In genomic region chr15:67075555-67076135, GRCh38 we compare ENCODE assay signal across 8 cellular contexts. TPM values are rescaled to one million over a fixed set of nuclear protein-coding genes. Genes with fewer than 3 reads are reported as not detected.
DNase-seq lines count a peak whose midpoint lies in the region; TF ChIP-seq lines count a peak whose summit lies in the region.
"Not testable (repeated sequence)": the region's sequence is repeated elsewhere in the genome, so short reads cannot be mapped to it uniquely, and the experiment has no call there.

No MANE protein-coding gene starts in this region.

- H3K27me3 ChIP-seq in BLaER1 treated with 17β-estradiol and CSF1 and Interleukin-3, amounts not matched to agents 10 nM and 100 nM; hepatocyte; suprapubic skin: not testable (repeated sequence)

- H3K9ac ChIP-seq in BLaER1 treated with 17β-estradiol and CSF1 and Interleukin-3, amounts not matched to agents 10 nM and 100 nM = peak overlapping the region; percentile 62 to 79 (median 76); a peak in 21 of 22 replicates

- H3K4me3 Mint-ChIP-seq in IgD-negative memory B cell = peak overlapping the region; percentile 24 to 92 (median 67)
- H3K4me3 Mint-ChIP-seq in T-helper 1 cell treated with Interleukin-12 subunit alpha and Interleukin-12 subunit beta and Interleukin-4 antibody, amounts not matched to agents 30 μg/mL and 1 μg/mL, for 36 hours = peak overlapping the region; percentile 88
- H3K4me3 Mint-ChIP-seq in activated T-helper 1 cell treated with anti-CD3 and anti-CD28 coated beads, Interleukin-12 subunit alpha, Interleukin-12 subunit beta, Interleukin-2, Interleukin-4 antibody, amounts not matched to agents 30 ng/mL and 10 ng/mL and 1 ng/mL, durations not matched to agents 14 hours and 24 hours and 36 hours = peak overlapping the region; percentile 76
- not testable (repeated sequence) for H3K4me3 Mint-ChIP-seq in MCF 10A (ENCODE audit: unreplicated experiment)

- H3K27ac ChIP-seq in BLaER1 treated with 17β-estradiol and CSF1 and Interleukin-3, amounts not matched to agents 10 nM and 100 nM = peak overlapping the region; percentile 77 to 93 (median 88); a peak in 21 of 22 replicates
- peak overlapping the region; percentile 33 for H3K27ac ChIP-seq in hepatocyte
- peak overlapping the region; percentile 66 for H3K27ac ChIP-seq in suprapubic skin

- TF ChIP-seq EP300 in suprapubic skin (IDR thresholded peaks at IDR 0.05) = not testable (repeated sequence)

- not testable (repeated sequence) for H3K9me2 ChIP-seq in hepatocyte (replicated peaks; ENCODE audit: insufficient read depth)

- H3K9me3 Mint-ChIP-seq in IgD-negative memory B cell; T-helper 1 cell treated with Interleukin-12 subunit alpha and Interleukin-12 subunit beta and Interleukin-4 antibody, amounts not matched to agents 30 μg/mL and 1 μg/mL, for 36 hours; activated T-helper 1 cell treated with anti-CD3 and anti-CD28 coated beads, Interleukin-12 subunit alpha, Interleukin-12 subunit beta, Interleukin-2, Interleukin-4 antibody, amounts not matched to agents 30 ng/mL and 10 ng/mL and 1 ng/mL, durations not matched to agents 14 hours and 24 hours and 36 hours; MCF 10A (ENCODE audit: unreplicated experiment): not testable (repeated sequence)

- BruUV-seq in MCF 10A (replicated peaks; lab: Mats Ljungman, UMichigan) = not testable (repeated sequence)

- intact Hi-C loops in activated T-helper 1 cell treated with anti-CD3 and anti-CD28 coated beads, Interleukin-12 subunit alpha, Interleukin-12 subunit beta, Interleukin-2, Interleukin-4 antibody, amounts not matched to agents 30 ng/mL and 10 ng/mL and 1 ng/mL, durations not matched to agents 14 hours and 24 hours and 36 hours (cut with micrococcal nuclease); MCF 10A (cut with micrococcal nuclease); posterior vena cava (cut with DNase I): not testable (repeated sequence)

- peaks cover 95% of the 10 kb centered on the region for H3K79me2 ChIP-seq in hepatocyte

- H4K20me1 ChIP-seq in BLaER1 treated with 17β-estradiol and CSF1 and Interleukin-3, amounts not matched to agents 10 nM and 100 nM = peaks cover 26 to 98% (median 65%) of the 10 kb centered on the region in 11 experiments; a peak in 21 of 22 replicates
- H4K20me1 ChIP-seq in hepatocyte (ENCODE audit: insufficient read depth, poor library complexity, severe bottlenecking) = peaks cover 74% of the 10 kb centered on the region

- TF ChIP-seq POLR2A in suprapubic skin (IDR thresholded peaks at IDR 0.05) = not testable (repeated sequence)

- CTCF ChIA-PET in MCF 10A (lab: Yijun Ruan, JAX) = interaction anchor here (0.7 kb wide), 1 partner anchor 140 kb away, joined by 3 read pairs; no protein-coding TSS in a partner anchor

- H3K27me3 Mint-ChIP-seq in IgD-negative memory B cell; T-helper 1 cell treated with Interleukin-12 subunit alpha and Interleukin-12 subunit beta and Interleukin-4 antibody, amounts not matched to agents 30 μg/mL and 1 μg/mL, for 36 hours (ENCODE audit: low read depth); activated T-helper 1 cell treated with anti-CD3 and anti-CD28 coated beads, Interleukin-12 subunit alpha, Interleukin-12 subunit beta, Interleukin-2, Interleukin-4 antibody, amounts not matched to agents 30 ng/mL and 10 ng/mL and 1 ng/mL, durations not matched to agents 14 hours and 24 hours and 36 hours (ENCODE audit: insufficient read depth); MCF 10A (ENCODE audit: insufficient read depth, unreplicated experiment): not testable (repeated sequence)

- H3K36me3 ChIP-seq in BLaER1 treated with 17β-estradiol and CSF1 and Interleukin-3, amounts not matched to agents 10 nM and 100 nM = peaks cover 24 to 94% (median 86%) of the 10 kb centered on the region in 11 experiments
- H3K36me3 ChIP-seq in hepatocyte (replicated peaks; ENCODE audit: insufficient read depth, low read depth); suprapubic skin: not testable (repeated sequence)

- TF ChIP-seq CTCF in MCF 10A (IDR thresholded peaks at IDR 0.05; ENCODE audit: unreplicated experiment); hepatocyte (IDR thresholded peaks at IDR 0.05; ENCODE audit: poor library complexity); suprapubic skin (IDR thresholded peaks at IDR 0.05): not testable (repeated sequence)

- not testable (repeated sequence) for H3K9me3 ChIP-seq in BLaER1 treated with 17β-estradiol and CSF1 and Interleukin-3, amounts not matched to agents 10 nM and 100 nM (replicated peaks in 1 of 11); hepatocyte (ENCODE audit: low read depth); suprapubic skin

- peak overlapping the region; percentile 83 to 98 (median 93) for H3K4me2 ChIP-seq in BLaER1 treated with 17β-estradiol and CSF1 and Interleukin-3, amounts not matched to agents 10 nM and 100 nM
- not testable (repeated sequence) for H3K4me2 ChIP-seq in hepatocyte

- H2AFZ ChIP-seq in hepatocyte = not testable (repeated sequence)

- POLR2A ChIA-PET in MCF 10A (lab: Yijun Ruan, JAX) = interaction anchor here (0.7 to 1.6 kb wide), 6 partner anchors 8 to 88 kb away, joined by 3 to 5 read pairs (median 4); partner anchors contain the start of gene SMAD3

- not testable (repeated sequence) for H3K36me3 Mint-ChIP-seq in IgD-negative memory B cell; MCF 10A (ENCODE audit: insufficient read depth, unreplicated experiment)
- peaks cover 65% of the 10 kb centered on the region for H3K36me3 Mint-ChIP-seq in T-helper 1 cell treated with Interleukin-12 subunit alpha and Interleukin-12 subunit beta and Interleukin-4 antibody, amounts not matched to agents 30 μg/mL and 1 μg/mL, for 36 hours (ENCODE audit: low read depth)
- H3K36me3 Mint-ChIP-seq in activated T-helper 1 cell treated with anti-CD3 and anti-CD28 coated beads, Interleukin-12 subunit alpha, Interleukin-12 subunit beta, Interleukin-2, Interleukin-4 antibody, amounts not matched to agents 30 ng/mL and 10 ng/mL and 1 ng/mL, durations not matched to agents 14 hours and 24 hours and 36 hours (ENCODE audit: low read depth) = peaks cover 57% of the 10 kb centered on the region

- H3K4me1 ChIP-seq in BLaER1 treated with 17β-estradiol and CSF1 and Interleukin-3, amounts not matched to agents 10 nM and 100 nM = peaks cover 95 to 100% (median 100%) of the 10 kb centered on the region in 10 experiments
- H3K4me1 ChIP-seq in hepatocyte (ENCODE audit: insufficient read depth) (peaks cover 58% of the 10 kb centered on the region), suprapubic skin (peaks cover 67% of the 10 kb centered on the region)

- peaks cover 70 to 77% (median 77%) of the 10 kb centered on the region in 3 donors for H3K4me1 Mint-ChIP-seq in IgD-negative memory B cell
- peaks cover 84% of the 10 kb centered on the region for H3K4me1 Mint-ChIP-seq in T-helper 1 cell treated with Interleukin-12 subunit alpha and Interleukin-12 subunit beta and Interleukin-4 antibody, amounts not matched to agents 30 μg/mL and 1 μg/mL, for 36 hours (ENCODE audit: low read depth)
- peaks cover 83% of the 10 kb centered on the region for H3K4me1 Mint-ChIP-seq in activated T-helper 1 cell treated with anti-CD3 and anti-CD28 coated beads, Interleukin-12 subunit alpha, Interleukin-12 subunit beta, Interleukin-2, Interleukin-4 antibody, amounts not matched to agents 30 ng/mL and 10 ng/mL and 1 ng/mL, durations not matched to agents 14 hours and 24 hours and 36 hours (ENCODE audit: low read depth)
- peaks cover 42% of the 10 kb centered on the region for H3K4me1 Mint-ChIP-seq in MCF 10A (ENCODE audit: insufficient read depth, unreplicated experiment)

- DNase-seq in activated T-helper 1 cell treated with anti-CD3 and anti-CD28 coated beads, Interleukin-12 subunit alpha, Interleukin-12 subunit beta, Interleukin-2, Interleukin-4 antibody, amounts not matched to agents 30 ng/mL and 10 ng/mL and 1 ng/mL, durations not matched to agents 14 hours and 24 hours and 36 hours (ENCODE audit: low spot score); MCF 10A (ENCODE audit: unreplicated experiment); hepatocyte (ENCODE audit: low spot score); suprapubic skin (ENCODE audit: low spot score in 2 of 2): not testable (repeated sequence)
- peak; percentile 28 for DNase-seq in posterior vena cava (ENCODE audit: low spot score)

- H3K27ac Mint-ChIP-seq in IgD-negative memory B cell = peak overlapping the region in 2 of 3 donors; percentile 57 to 80
- H3K27ac Mint-ChIP-seq in T-helper 1 cell treated with Interleukin-12 subunit alpha and Interleukin-12 subunit beta and Interleukin-4 antibody, amounts not matched to agents 30 μg/mL and 1 μg/mL, for 36 hours = peak overlapping the region; percentile 96
- H3K27ac Mint-ChIP-seq in activated T-helper 1 cell treated with anti-CD3 and anti-CD28 coated beads, Interleukin-12 subunit alpha, Interleukin-12 subunit beta, Interleukin-2, Interleukin-4 antibody, amounts not matched to agents 30 ng/mL and 10 ng/mL and 1 ng/mL, durations not matched to agents 14 hours and 24 hours and 36 hours = peak overlapping the region; percentile 95
- H3K27ac Mint-ChIP-seq in MCF 10A (ENCODE audit: low read depth, unreplicated experiment) = peak overlapping the region; percentile 75

- H3K4me3 ChIP-seq in BLaER1 treated with 17β-estradiol and CSF1 and Interleukin-3, amounts not matched to agents 10 nM and 100 nM = peak overlapping the region in 7 of 10 experiments; percentile 2 to 58 (median 22); a peak in 7 of 20 replicates
- H3K4me3 ChIP-seq in hepatocyte, suprapubic skin: not testable (repeated sequence)

- 98% methylated on average over 14 of the region's 14 CpGs for WGBS in hepatocyte (ENCODE audit: low lambda C conversion rate, missing lambda C conversion rate)
- 92% methylated on average over 14 of the region's 14 CpGs for WGBS in suprapubic skin

RNA-seq across cellular contexts. Expression of gene SMAD3, which starts 10.2 kb away (rescaled TPM):
- 32.4 TPM for polyA plus RNA-seq in IgD-negative memory B cell
- 80.2 and 80.4 TPM in 2 replicates for total RNA-seq in activated T-helper 1 cell treated with anti-CD3 and anti-CD28 coated beads, Interleukin-12 subunit alpha, Interleukin-12 subunit beta, Interleukin-2, Interleukin-4 antibody, amounts not matched to agents 30 ng/mL and 10 ng/mL and 1 ng/mL, durations not matched to agents 14 hours and 24 hours and 36 hours
- total RNA-seq in MCF 10A (2022) = 19.9 and 26.1 TPM in 2 replicates
- total RNA-seq in hepatocyte = 24.6 and 32.2 TPM in 2 replicates
- polyA plus RNA-seq in hepatocyte = 24.7 and 26.5 TPM in 2 replicates
- 10 to 100 TPM; 56.3 to 62.7 TPM for total RNA-seq in posterior vena cava
- 10 to 100 TPM; 41.9 to 94.9 (median 56.1) TPM for total RNA-seq in suprapubic skin

Comparison
In these comparisons a context has a peak if more than half of its experiments do, and no peak if none do; other contexts are left out.
1. H3K27ac ChIP-seq: peak in every context shown above with its lines; median percentile 88 in BLaER1 treated with 17β-estradiol and CSF1 and Interleukin-3, amounts not matched to agents 10 nM and 100 nM; 66 in suprapubic skin; 33 in hepatocyte.